Comparison of ENCODE assay signal across 12 cellular contexts in the genomic region with DNA sequence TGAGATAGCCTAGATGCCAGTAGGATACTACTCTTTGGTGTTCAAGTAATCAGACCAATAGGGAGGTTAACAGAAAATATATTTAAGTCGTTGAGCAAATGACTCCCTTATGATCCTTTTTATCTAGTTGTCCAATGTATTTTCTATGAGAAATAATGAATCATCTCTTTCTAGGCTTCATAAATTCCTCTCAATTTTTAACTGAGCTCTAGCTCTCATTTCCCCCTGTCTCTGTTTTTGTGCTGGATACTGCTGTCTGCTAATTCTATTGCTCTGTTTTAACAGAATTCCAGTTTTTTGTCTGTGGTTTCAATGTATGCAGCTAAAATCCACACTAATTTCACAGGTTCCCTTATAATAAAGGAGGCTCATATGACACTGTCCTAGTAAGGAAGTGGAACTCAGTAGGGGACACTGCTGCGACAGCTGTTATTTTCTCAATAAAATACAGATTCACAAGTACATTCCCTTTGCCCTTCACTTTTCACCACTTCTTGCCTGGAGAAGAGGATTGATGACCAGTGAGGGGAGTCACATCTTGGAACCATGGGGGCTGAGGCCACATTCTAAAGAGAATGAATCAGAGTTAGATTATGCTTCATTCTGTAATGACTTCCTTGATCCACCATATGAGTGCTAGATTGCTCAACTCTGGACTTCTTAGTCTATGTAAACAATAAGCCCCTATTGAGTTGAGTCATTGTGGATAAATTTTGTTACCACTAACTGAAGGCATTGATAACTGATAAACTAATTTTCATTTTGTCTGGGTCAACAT.
DNase-seq lines count a peak whose midpoint lies in the region; ATAC-seq and FAIRE-seq lines count a peak whose summit lies in the region.
"Had no signal": no experiment of that assay in that cellular context is flagged by ENCODE, and none has a peak within 500 bp of the region (broad histone marks: within the 10 kb centered on the region; RNA-seq: fewer than 3 reads in every experiment).

No MANE protein-coding gene starts in this region.

- H3K36me3 Mint-ChIP-seq in activated CD4-positive, alpha-beta T cell treated with anti-CD3 and anti-CD28 coated beads for 36 hours (ENCODE audit: low read depth): no peaks in the 10 kb centered on the region

- H3K27ac Mint-ChIP-seq in activated CD4-positive, alpha-beta T cell treated with anti-CD3 and anti-CD28 coated beads for 36 hours: no peak overlapping the region

- ATAC-seq in activated CD4-positive, alpha-beta T cell treated with anti-CD3 and anti-CD28 coated beads for 36 hours: peak; percentile 58
- ATAC-seq in GM18909 (IDR thresholded peaks at IDR 0.05; ENCODE audit: poor library complexity, unreplicated experiment): no peak
- ATAC-seq in GM21619 (IDR thresholded peaks at IDR 0.05; ENCODE audit: unreplicated experiment): no peak
- ATAC-seq: GM12878 had no signal

- CTCF ChIA-PET in activated CD4-positive, alpha-beta T cell treated with anti-CD3 and anti-CD28 coated beads for 36 hours (lab: Charles Lee): interaction anchor here (0.6 kb wide), 1 partner anchor 157 kb away, joined by 3 read pairs; no protein-coding TSS in a partner anchor

- no peaks in the 10 kb centered on the region for H3K9me3 Mint-ChIP-seq in activated CD4-positive, alpha-beta T cell treated with anti-CD3 and anti-CD28 coated beads for 36 hours (ENCODE audit: low read depth)

- POLR2A ChIA-PET in activated CD4-positive, alpha-beta T cell treated with anti-CD3 and anti-CD28 coated beads for 36 hours (lab: Charles Lee): no interaction called here

- H3K27me3 Mint-ChIP-seq in activated CD4-positive, alpha-beta T cell treated with anti-CD3 and anti-CD28 coated beads for 36 hours: no peaks in the 10 kb centered on the region

- intact Hi-C loops in activated CD4-positive, alpha-beta T cell treated with anti-CD3 and anti-CD28 coated beads for 36 hours (cut with DNase I, micrococcal nuclease): no loop called here

- no peak for DNase-seq in activated CD4-positive, alpha-beta T cell treated with anti-CD3 and anti-CD28 coated beads for 36 hours
- DNase-seq in activated CD4-positive, alpha-beta T cell treated with anti-CD3 and anti-CD28 coated beads, Interleukin-2, amount 50 U/mL, for 1 hour: no peak
- DNase-seq in RCC 7860 (ENCODE audit: low spot score): peak; percentile 93
- peak; percentile 49 for DNase-seq in fibroblast of gingiva (ENCODE audit: low read depth)
- peak; percentile 20 for DNase-seq in smooth muscle cell of the brain vasculature (ENCODE audit: low read depth, low spot score)
- no peak for DNase-seq in NCI-H1930 (lab: John Stamatoyannopoulos, UW)
- DNase-seq: activated CD4-positive, CD25-positive, alpha-beta regulatory T cell treated with anti-CD3 and anti-CD28 coated beads, Interleukin-2, amount 50 U/mL, for 72 hours; NCI-H1694 treated with DMSO at 0.1 percent for 48 hours; RPMI8226 had no signal

- peak; percentile 97 for FAIRE-seq in RCC 7860 (lab: Jason Lieb, UNC)
- FAIRE-seq: GM12878 had no signal

- no peaks in the 10 kb centered on the region for H3K4me1 Mint-ChIP-seq in activated CD4-positive, alpha-beta T cell treated with anti-CD3 and anti-CD28 coated beads for 36 hours

- no peak overlapping the region for H3K4me3 Mint-ChIP-seq in activated CD4-positive, alpha-beta T cell treated with anti-CD3 and anti-CD28 coated beads for 36 hours

Comparison
In these comparisons a context has a peak if more than half of its experiments do, and no peak if none do; other contexts are left out.
1. DNase-seq: peak in RCC 7860 (single experiment), fibroblast of gingiva (single experiment) and smooth muscle cell of the brain vasculature (single experiment); none in activated CD4-positive, alpha-beta T cell treated with anti-CD3 and anti-CD28 coated beads for 36 hours (single experiment), activated CD4-positive, alpha-beta T cell treated with anti-CD3 and anti-CD28 coated beads, Interleukin-2, amount 50 U/mL, for 1 hour (single experiment) and NCI-H1930 (0 of 2).